In genomic region chr16:82835487-82836160, GRCh38 we compare ENCODE assay signal across 1 cellular context.
TF ChIP-seq lines count a peak whose summit lies in the region.

No MANE protein-coding gene starts in this region.

TF ChIP-seq in IMR-90, 13 proteins besides CTCF, POLR2A, EP300 and RAD21 (continued from another document):
- no peak for TF ChIP-seq ELK1 (IDR thresholded peaks at IDR 0.05; ENCODE audit: borderline replicate concordance, low read depth, low read length)
